ENCODE assay signal across 14 cellular contexts in genomic region chr18:76412010-76412817, GRCh38.
DNase-seq lines count a peak whose midpoint lies in the region; ATAC-seq and TF ChIP-seq lines count a peak whose summit lies in the region.
"Had no signal": no experiment of that assay in that cellular context is flagged by ENCODE, and none has a peak within 500 bp of the region (broad histone marks: within the 10 kb centered on the region; RNA-seq: fewer than 3 reads in every experiment).

No MANE protein-coding gene starts in this region.

- no peak overlapping the region for H2AFZ ChIP-seq in PC-9
- H2AFZ ChIP-seq: parathyroid adenoma had no signal

- no peak overlapping the region for H3K9ac ChIP-seq in mesendoderm (ENCODE audit: low read length)
- H3K9ac ChIP-seq: parathyroid adenoma had no signal

- H3K23ac ChIP-seq in mesendoderm (ENCODE audit: low read length) = peak overlapping the region; percentile 66

- H3K27ac ChIP-seq in brain microvascular endothelial cell = no peak overlapping the region
- H3K27ac ChIP-seq in mesendoderm (ENCODE audit: low read depth, low read length) = no peak overlapping the region
- H3K27ac ChIP-seq in upper lobe of right lung = no peak overlapping the region
- no peak overlapping the region for H3K27ac ChIP-seq in PC-9
- H3K27ac ChIP-seq: parathyroid adenoma, VCaP had no signal

- in situ Hi-C loops in brain microvascular endothelial cell (cut with HindIII; ENCODE audit: low pct_ligation_motif_present, low sequenced_read_pairs) = no loop called here

- no peaks in the 10 kb centered on the region for H3K27me3 ChIP-seq in brain microvascular endothelial cell (replicated peaks)
- no peaks in the 10 kb centered on the region for H3K27me3 ChIP-seq in mesendoderm (ENCODE audit: insufficient read depth, low read length, poor library complexity)
- no peaks in the 10 kb centered on the region for H3K27me3 ChIP-seq in upper lobe of right lung
- H3K27me3 ChIP-seq in PC-9 (ENCODE audit: insufficient read depth, low read depth) = no peaks in the 10 kb centered on the region

- no peak overlapping the region for H2BK15ac ChIP-seq in mesendoderm (replicated peaks; ENCODE audit: low read depth)

- no peak overlapping the region for H3K56ac ChIP-seq in mesendoderm (ENCODE audit: low read length)

- H3K4me1 ChIP-seq in mesendoderm (ENCODE audit: control insufficient read depth, low read depth, low read length) = no peaks in the 10 kb centered on the region
- H3K4me1 ChIP-seq in upper lobe of right lung = peaks cover 17% of the 10 kb centered on the region
- no peaks in the 10 kb centered on the region for H3K4me1 ChIP-seq in PC-9 (replicated peaks; ENCODE audit: insufficient read depth)
- H3K4me1 ChIP-seq: parathyroid adenoma had no signal

- H3K9me2 ChIP-seq in PC-9 (ENCODE audit: insufficient read depth) = no peaks in the 10 kb centered on the region

- H3F3A ChIP-seq in PC-9 (ENCODE audit: insufficient read depth, low read depth) = no peaks in the 10 kb centered on the region

- no peak overlapping the region for H2AK5ac ChIP-seq in mesendoderm (ENCODE audit: low read length)

- no peak overlapping the region for H3K4ac ChIP-seq in mesendoderm (ENCODE audit: low read depth, low read length)

- H3K36me3 Mint-ChIP-seq in activated CD8-positive, alpha-beta memory T cell treated with anti-CD3 and anti-CD28 coated beads, Interleukin-2, amount 10 ng/mL, durations not matched to agents 7 days and 5 days = no peaks in the 10 kb centered on the region

- H3K79me2 ChIP-seq in mesendoderm (ENCODE audit: control insufficient read depth, insufficient read depth, low read length) (no peaks in the 10 kb centered on the region), PC-9 (ENCODE audit: low read depth) (peaks cover 4% of the 10 kb centered on the region; the same call in 1 of the 2 replicates)

- H3K36me3 ChIP-seq in brain microvascular endothelial cell (replicated peaks) = no peaks in the 10 kb centered on the region
- H3K36me3 ChIP-seq in mesendoderm (ENCODE audit: control insufficient read depth, insufficient read depth, low read length) = no peaks in the 10 kb centered on the region
- no peaks in the 10 kb centered on the region for H3K36me3 ChIP-seq in upper lobe of right lung
- H3K36me3 ChIP-seq in PC-9 (ENCODE audit: low read depth) = no peaks in the 10 kb centered on the region

- H3K9me3 ChIP-seq in upper lobe of right lung (no peaks in the 10 kb centered on the region), PC-9 (ENCODE audit: insufficient read depth, low read depth) (no peaks in the 10 kb centered on the region; the same call in 1 of the 2 replicates)

- no peak overlapping the region for H2BK120ac ChIP-seq in mesendoderm (ENCODE audit: low read depth, low read length)

- H3K27ac Mint-ChIP-seq in activated CD8-positive, alpha-beta memory T cell treated with anti-CD3 and anti-CD28 coated beads, Interleukin-2, amount 10 ng/mL, durations not matched to agents 7 days and 5 days = no peak overlapping the region

- ATAC-seq in activated CD8-positive, alpha-beta memory T cell treated with anti-CD3 and anti-CD28 coated beads, Interleukin-2, amount 10 ng/mL, durations not matched to agents 7 days and 5 days = no peak
- peak; percentile 19 for ATAC-seq in upper lobe of right lung

- CTCF ChIA-PET in activated CD8-positive, alpha-beta memory T cell treated with anti-CD3 and anti-CD28 coated beads, Interleukin-2, amount 10 ng/mL, durations not matched to agents 7 days and 5 days (lab: Charles Lee) = no interaction called here
- CTCF ChIA-PET in PC-9 (lab: Charles Lee) = interaction anchor here (0.5 kb wide), 1 partner anchor 275 kb away, joined by 4 read pairs; no protein-coding TSS in a partner anchor

- H3K18ac ChIP-seq in mesendoderm (ENCODE audit: low read length) = no peak overlapping the region

- DNase-seq in activated CD8-positive, alpha-beta memory T cell treated with anti-CD3 and anti-CD28 coated beads, Interleukin-2, amount 50 U/mL, for 48 hours = peak; percentile 42
- DNase-seq in activated CD8-positive, alpha-beta memory T cell treated with anti-CD3 and anti-CD28 coated beads, Interleukin-2, amount 10 ng/mL, durations not matched to agents 7 days and 5 days = no peak
- DNase-seq in brain microvascular endothelial cell (peak; percentile 12), mesendoderm (no peak), upper lobe of right lung (no peak), D341Med (ENCODE audit: low spot score) (no peak), SKM-1 (lab: John Stamatoyannopoulos, UW; ENCODE audit: unreplicated experiment) (no peak), PC-9 (no peak)
- DNase-seq: NCI-H2081; NCI-H524; OCI-M1; stimulated activated CD4-positive, alpha-beta T cell treated with anti-CD3 and anti-CD28 coated beads, Interleukin-15, amount 100 ng/mL, for 24 hours had no signal

- POLR2A ChIA-PET in PC-9 (lab: Charles Lee; ENCODE audit: unreplicated experiment) = no interaction called here

- no peaks in the 10 kb centered on the region for H3K79me1 ChIP-seq in mesendoderm (ENCODE audit: low read length)

- H4K20me1 ChIP-seq in PC-9 (ENCODE audit: insufficient read depth) = peaks cover 27% of the 10 kb centered on the region

- no TSS peak for BruUV-seq in PC-9 (replicated peaks; lab: Mats Ljungman, UMichigan)

- H3K4me3 ChIP-seq in brain microvascular endothelial cell (ENCODE audit: low read depth, low read length) (no peak overlapping the region), mesendoderm (ENCODE audit: low read length) (no peak overlapping the region), upper lobe of right lung (no peak overlapping the region), PC-9 (no peak overlapping the region)

- H3K4me1 Mint-ChIP-seq in activated CD8-positive, alpha-beta memory T cell treated with anti-CD3 and anti-CD28 coated beads, Interleukin-2, amount 10 ng/mL, durations not matched to agents 7 days and 5 days = peaks cover 8% of the 10 kb centered on the region

- no peak overlapping the region for H3K4me2 ChIP-seq in mesendoderm (ENCODE audit: low read length)
- H3K4me2 ChIP-seq in PC-9 = no peak overlapping the region

- H4K5ac ChIP-seq in mesendoderm (ENCODE audit: low read length) = no peak overlapping the region

- H3K4me3 Mint-ChIP-seq in activated CD8-positive, alpha-beta memory T cell treated with anti-CD3 and anti-CD28 coated beads, Interleukin-2, amount 10 ng/mL, durations not matched to agents 7 days and 5 days = no peak overlapping the region

- WGBS in mesendoderm (ENCODE audit: extremely low coverage, insufficient coverage, low lambda C conversion rate) = no CpG with 5 or more reads among the region's 21 CpGs

- H2BK5ac ChIP-seq in mesendoderm (ENCODE audit: low read length) = no peak overlapping the region

- intact Hi-C loops in upper lobe of right lung (cut with DNase I) (no loop called here), PC-9 (cut with micrococcal nuclease; ENCODE audit: unreplicated experiment) (no loop called here)

- H3K27me3 Mint-ChIP-seq in activated CD8-positive, alpha-beta memory T cell treated with anti-CD3 and anti-CD28 coated beads, Interleukin-2, amount 10 ng/mL, durations not matched to agents 7 days and 5 days = peaks cover 25% of the 10 kb centered on the region

- H4K8ac ChIP-seq in mesendoderm (ENCODE audit: low read depth, low read length) = no peak overlapping the region

- no peaks in the 10 kb centered on the region for H3K9me3 Mint-ChIP-seq in activated CD8-positive, alpha-beta memory T cell treated with anti-CD3 and anti-CD28 coated beads, Interleukin-2, amount 10 ng/mL, durations not matched to agents 7 days and 5 days (ENCODE audit: low read depth)

- TF ChIP-seq CTCF in brain microvascular endothelial cell (IDR thresholded peaks at IDR 0.05; ENCODE audit: low read depth, low read length, missing control alignments) = no peak
- no peak for TF ChIP-seq CTCF in upper lobe of right lung (IDR thresholded peaks at IDR 0.05)
- no peak for TF ChIP-seq CTCF in PC-9 (conservative IDR thresholded peaks at IDR 0.05)

Comparison
In these comparisons a context has a peak if more than half of its experiments do, and no peak if none do; other contexts are left out.
1. DNase-seq: peak in activated CD8-positive, alpha-beta memory T cell treated with anti-CD3 and anti-CD28 coated beads, Interleukin-2, amount 50 U/mL, for 48 hours (single experiment) and brain microvascular endothelial cell (single experiment); none in activated CD8-positive, alpha-beta memory T cell treated with anti-CD3 and anti-CD28 coated beads, Interleukin-2, amount 10 ng/mL, durations not matched to agents 7 days and 5 days (single experiment), mesendoderm (single experiment), upper lobe of right lung (single experiment), D341Med (single experiment), SKM-1 (single experiment) and PC-9 (0 of 2).